23 cellular contexts compared by ENCODE assay signal in the genomic region with DNA sequence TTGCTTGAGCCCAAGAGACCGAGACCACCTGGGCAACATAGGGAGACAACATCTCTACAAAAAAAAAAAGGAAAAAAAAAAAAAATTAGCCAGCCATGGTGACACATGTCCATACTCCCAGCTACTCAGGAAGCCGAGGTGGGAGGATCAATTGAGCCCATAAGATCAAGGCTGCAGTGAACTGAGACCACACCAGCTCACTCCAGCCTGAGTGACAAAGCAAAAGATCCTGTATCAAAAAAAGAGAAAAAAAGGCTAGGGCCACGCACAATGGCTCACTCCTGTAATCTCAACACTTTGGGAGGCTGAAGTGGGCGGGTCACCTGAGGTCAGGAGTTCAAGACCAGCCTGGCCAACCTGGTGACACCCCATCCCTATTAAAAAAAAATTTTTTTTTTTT.
"Had no signal": no experiment of that assay in that cellular context is flagged by ENCODE, and none has a peak within 500 bp of the region (broad histone marks: within the 10 kb centered on the region; RNA-seq: fewer than 3 reads in every experiment).

No MANE protein-coding gene starts in this region.

- H3K27ac Mint-ChIP-seq: activated CD4-positive, alpha-beta memory T cell treated with anti-CD3 and anti-CD28 coated beads, Interleukin-2, amount 10 ng/mL, durations not matched to agents 7 days and 5 days; activated CD4-positive, alpha-beta T cell treated with anti-CD3 and anti-CD28 coated beads, Interleukin-2, amount 10 ng/mL, durations not matched to agents 24 days and 14 days; activated naive CD4-positive, alpha-beta T cell treated with anti-CD3 and anti-CD28 coated beads, Interleukin-2, amount 50 U/mL, for 24 hours; nephron; stimulated activated memory B cell treated with anti-CD40 and anti-IgM and Interleukin-4, amounts not matched to agents 10 μg/mL and 1 μg/mL and 100 μg/mL, for 72 hours had no signal

- H3K9me3 Mint-ChIP-seq: activated CD4-positive, alpha-beta memory T cell treated with anti-CD3 and anti-CD28 coated beads, Interleukin-2, amount 10 ng/mL, durations not matched to agents 7 days and 5 days; activated CD4-positive, alpha-beta T cell treated with anti-CD3 and anti-CD28 coated beads, Interleukin-2, amount 10 ng/mL, durations not matched to agents 24 days and 14 days; activated naive CD4-positive, alpha-beta T cell treated with anti-CD3 and anti-CD28 coated beads, Interleukin-2, amount 50 U/mL, for 24 hours; nephron; stimulated activated memory B cell treated with anti-CD40 and anti-IgM and Interleukin-4, amounts not matched to agents 10 μg/mL and 1 μg/mL and 100 μg/mL, for 72 hours had no signal

- H3K27ac ChIP-seq: body of pancreas, cardiac muscle cell, epithelial cell of prostate, gastroesophageal sphincter, pancreas, psoas muscle, skin epidermis, suprapubic skin, tibial nerve, VCaP had no signal

- H3K4me3 ChIP-seq: body of pancreas, cardiac muscle cell, gastroesophageal sphincter, pancreas, psoas muscle, skin epidermis, stomach, suprapubic skin, tibial nerve had no signal

- H3K4me1 Mint-ChIP-seq: nephron had no signal

- H3K4me1 ChIP-seq: body of pancreas, pancreas, psoas muscle had no signal

- H3K27me3 Mint-ChIP-seq: activated CD4-positive, alpha-beta memory T cell treated with anti-CD3 and anti-CD28 coated beads, Interleukin-2, amount 10 ng/mL, durations not matched to agents 7 days and 5 days; activated CD4-positive, alpha-beta T cell treated with anti-CD3 and anti-CD28 coated beads, Interleukin-2, amount 10 ng/mL, durations not matched to agents 24 days and 14 days; activated naive CD4-positive, alpha-beta T cell treated with anti-CD3 and anti-CD28 coated beads, Interleukin-2, amount 50 U/mL, for 24 hours; stimulated activated memory B cell treated with anti-CD40 and anti-IgM and Interleukin-4, amounts not matched to agents 10 μg/mL and 1 μg/mL and 100 μg/mL, for 72 hours had no signal

- H3K4me3 Mint-ChIP-seq: activated CD4-positive, alpha-beta memory T cell treated with anti-CD3 and anti-CD28 coated beads, Interleukin-2, amount 10 ng/mL, durations not matched to agents 7 days and 5 days; activated CD4-positive, alpha-beta T cell treated with anti-CD3 and anti-CD28 coated beads, Interleukin-2, amount 10 ng/mL, durations not matched to agents 24 days and 14 days; activated naive CD4-positive, alpha-beta T cell treated with anti-CD3 and anti-CD28 coated beads, Interleukin-2, amount 50 U/mL, for 24 hours; nephron; stimulated activated memory B cell treated with anti-CD40 and anti-IgM and Interleukin-4, amounts not matched to agents 10 μg/mL and 1 μg/mL and 100 μg/mL, for 72 hours had no signal

- ATAC-seq: activated CD4-positive, CD25-positive, alpha-beta regulatory T cell treated with anti-CD3 and anti-CD28 coated beads, Interleukin-2, amount 50 U/mL, for 24 hours; body of pancreas; gastroesophageal sphincter; pancreas; psoas muscle; right cardiac atrium; stimulated activated memory B cell treated with anti-CD40 and anti-IgM and Interleukin-4, amounts not matched to agents 10 μg/mL and 1 μg/mL and 100 μg/mL, for 72 hours had no signal

- H3K9me3 ChIP-seq: body of pancreas, gastroesophageal sphincter, pancreas, psoas muscle, stomach, suprapubic skin, tibial nerve had no signal

- DNase-seq: activated CD4-positive, alpha-beta memory T cell treated with anti-CD3 and anti-CD28 coated beads, Interleukin-2, amount 10 ng/mL, durations not matched to agents 7 days and 5 days; activated CD4-positive, alpha-beta T cell treated with anti-CD3 and anti-CD28 coated beads, Interleukin-2, amount 10 ng/mL, durations not matched to agents 24 days and 14 days; anterior cingulate cortex; body of pancreas; cortex of kidney; head of caudate nucleus; hypothalamus; psoas muscle; right cardiac atrium; stimulated activated CD4-positive, alpha-beta T cell treated with anti-CD3 and anti-CD28 coated beads, Interleukin-2, amount 100 ng/mL, for 24 hours; stomach had no signal
